Comparison of ENCODE assay signal across 9 cellular contexts in the genomic region with DNA sequence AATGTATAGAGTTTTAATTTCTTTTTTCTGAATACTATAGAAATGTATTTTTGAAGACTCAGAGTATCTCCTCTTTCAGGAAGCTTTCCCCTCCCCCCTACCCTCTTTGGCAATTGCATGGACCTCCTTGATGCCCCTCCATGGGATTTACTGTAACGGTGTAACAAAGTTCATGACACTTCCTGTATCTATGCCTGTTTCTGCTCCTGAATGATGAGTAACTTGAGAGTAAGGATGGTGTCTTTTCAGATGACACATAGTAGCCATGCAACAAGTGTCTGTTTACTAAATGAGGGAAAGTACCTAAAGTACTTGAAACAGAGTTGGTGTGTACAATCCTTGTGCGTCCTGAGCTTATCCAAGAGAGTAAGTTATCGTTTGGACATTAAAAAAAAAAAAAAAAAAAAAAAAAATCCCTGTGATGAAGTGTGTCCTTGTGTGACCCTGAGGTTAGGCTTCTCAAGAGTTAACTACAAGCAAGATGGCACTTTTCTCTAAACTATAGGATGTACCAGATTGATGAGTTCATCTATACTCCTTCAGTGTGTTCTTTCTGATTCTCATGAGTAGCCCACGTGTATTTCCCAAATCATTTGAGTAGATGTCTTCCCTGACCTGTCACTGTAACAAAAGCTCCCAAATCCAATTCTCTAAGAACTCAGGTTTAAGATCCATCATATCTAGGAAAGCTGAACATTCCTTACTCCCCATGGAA. TPM values are rescaled to one million over a fixed set of nuclear protein-coding genes. Genes with fewer than 3 reads are reported as not detected.
A peak's percentile ranks its signal among the peaks of the same experiment; 100 is the strongest.
DNase-seq lines count a peak whose midpoint lies in the region; ATAC-seq and TF ChIP-seq lines count a peak whose summit lies in the region.
"Had no signal": no experiment of that assay in that cellular context is flagged by ENCODE, and none has a peak within 500 bp of the region (broad histone marks: within the 10 kb centered on the region; RNA-seq: fewer than 3 reads in every experiment).

No MANE protein-coding gene starts in this region.

- TF ChIP-seq CTCF in NB4 (IDR thresholded peaks at IDR 0.05; ENCODE audit: low read depth, low read length) (no peak), mucosa of descending colon (IDR thresholded peaks at IDR 0.05) (no peak)

- H3K4me1 ChIP-seq in mucosa of descending colon (ENCODE audit: low read depth) (peaks cover 10% of the 10 kb centered on the region), HAP-1 (peaks cover 50% of the 10 kb centered on the region)

- intact Hi-C loops in mucosa of descending colon (cut with DNase I, micrococcal nuclease) = no loop called here

- in situ Hi-C loops in HAP-1 (cut with MboI; ENCODE audit: low sequenced_read_pairs) = no loop called here

- peak; percentile 93 for ATAC-seq in GM18858 (IDR thresholded peaks at IDR 0.05; ENCODE audit: unreplicated experiment)
- ATAC-seq in GM21825 (IDR thresholded peaks at IDR 0.05; ENCODE audit: unreplicated experiment) = peak; percentile 76
- ATAC-seq in mucosa of descending colon = peak; percentile 22

- H3K4me3 ChIP-seq in NB4 (ENCODE audit: low read depth, low read length) (no peak overlapping the region), mucosa of descending colon (no peak overlapping the region), HAP-1 (no peak overlapping the region)
- H3K4me3 ChIP-seq: cardiac muscle cell had no signal

- CTCF ChIA-PET in HEK293T (lab: Yijun Ruan, JAX) = no interaction called here

- no peaks in the 10 kb centered on the region for H3K9me3 ChIP-seq in mucosa of descending colon
- no peaks in the 10 kb centered on the region for H3K9me3 ChIP-seq in HAP-1

- POLR2A ChIA-PET in HEK293T (lab: Yijun Ruan, JAX) = no interaction called here

- TF ChIP-seq POLR2A in NB4 (IDR thresholded peaks at IDR 0.05; ENCODE audit: extremely low read depth, insufficient read length) = no peak

- H3K36me3 ChIP-seq in mucosa of descending colon (ENCODE audit: low read depth) = no peaks in the 10 kb centered on the region
- H3K36me3 ChIP-seq in HAP-1 (replicated peaks) = no peaks in the 10 kb centered on the region
- H3K36me3 ChIP-seq: cardiac muscle cell had no signal

- DNase-seq in NB4 (ENCODE audit: low read depth) (peak; percentile 63), mucosa of descending colon (no peak), HEK293T (ENCODE audit: extremely low spot score) (no peak), HAP-1 (ENCODE audit: low spot score in 2 of 2) (no peak), cerebellar nuclear complex (lab: John Stamatoyannopoulos, UW) (no peak)
- DNase-seq in activated naive CD4-positive, alpha-beta T cell treated with Interleukin-2 at 50 U/mL for 16 hours = no peak

- no peaks in the 10 kb centered on the region for H3K27me3 ChIP-seq in HAP-1 (ENCODE audit: low read depth)

TF ChIP-seq in HEK293T, 16 proteins besides CTCF, POLR2A, EP300 and RAD21:
- no peak for TF ChIP-seq BHLHE40 (IDR thresholded peaks at IDR 0.05; ENCODE audit: borderline replicate concordance)
- no peak for TF ChIP-seq FOXM1 (IDR thresholded peaks at IDR 0.05; ENCODE audit: borderline replicate concordance)
- TF ChIP-seq FOXA1 (IDR thresholded peaks at IDR 0.05) = no peak
- no peak for TF ChIP-seq SUZ12 (IDR thresholded peaks at IDR 0.05)
- TF ChIP-seq LEF1 (IDR thresholded peaks at IDR 0.05; ENCODE audit: borderline replicate concordance) = no peak
- no peak for TF ChIP-seq TARDBP (IDR thresholded peaks at IDR 0.05)
- TF ChIP-seq FOXK2 (IDR thresholded peaks at IDR 0.05) = no peak
- TF ChIP-seq CTBP1 (IDR thresholded peaks at IDR 0.05; ENCODE audit: borderline replicate concordance) = no peak
- no peak for TF ChIP-seq ELF4 (IDR thresholded peaks at IDR 0.05)
- TF ChIP-seq PKNOX1 (IDR thresholded peaks at IDR 0.05) = no peak
- no peak for TF ChIP-seq NFRKB (IDR thresholded peaks at IDR 0.05)
- no peak for TF ChIP-seq L3MBTL2 (conservative IDR thresholded peaks at IDR 0.05)
- no peak for TF ChIP-seq ARNT (IDR thresholded peaks at IDR 0.05)
- no peak for TF ChIP-seq SP1 (IDR thresholded peaks at IDR 0.05)
TF ChIP-seq in HEK293T: peak in this region for 0.

RNA-seq across cellular contexts. Expression of gene ETS1, which starts 7.4 kb away (rescaled TPM):
- 10 to 100 TPM; 36.5 to 41.2 (median 38.6) TPM for total RNA-seq in mucosa of descending colon

Comparison
In these comparisons a context has a peak if more than half of its experiments do, and no peak if none do; other contexts are left out.
1. ATAC-seq: peak in every context shown above with its lines; median percentile 93 in GM18858; 76 in GM21825; 22 in mucosa of descending colon.